ENCODE assay signal across 2 cellular contexts in the genomic region with DNA sequence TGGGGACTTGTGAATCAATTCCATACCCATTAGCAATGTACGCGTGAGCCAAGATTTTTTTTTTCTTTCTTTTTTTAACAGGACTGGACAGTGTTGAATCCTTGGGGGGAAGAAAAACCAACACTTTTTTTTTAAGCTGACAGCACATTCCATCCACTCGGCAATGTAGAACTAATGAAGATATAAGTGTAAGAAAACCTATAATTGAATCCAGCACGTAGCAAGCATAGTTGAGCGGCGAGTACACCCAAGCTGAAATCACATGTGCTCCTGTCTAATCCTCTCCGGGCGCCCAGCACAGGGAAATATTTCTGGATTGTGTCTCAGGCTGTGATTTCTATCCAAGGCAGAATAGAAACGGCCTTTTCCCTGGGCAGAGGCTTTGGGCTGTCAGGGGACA.
A peak's percentile ranks its signal among the peaks of the same experiment; 100 is the strongest.
TF ChIP-seq lines count a peak whose summit lies in the region.

No MANE protein-coding gene starts in this region.

TF ChIP-seq in IMR-90, 13 proteins besides CTCF, POLR2A, EP300 and RAD21:
- TF ChIP-seq BHLHE40 (IDR thresholded peaks at IDR 0.05; ENCODE audit: low read depth, low read length) (no peak), MXI1 (IDR thresholded peaks at IDR 0.05; ENCODE audit: borderline replicate concordance, low read depth, low read length) (no peak)
- TF ChIP-seq, protein P1, sequence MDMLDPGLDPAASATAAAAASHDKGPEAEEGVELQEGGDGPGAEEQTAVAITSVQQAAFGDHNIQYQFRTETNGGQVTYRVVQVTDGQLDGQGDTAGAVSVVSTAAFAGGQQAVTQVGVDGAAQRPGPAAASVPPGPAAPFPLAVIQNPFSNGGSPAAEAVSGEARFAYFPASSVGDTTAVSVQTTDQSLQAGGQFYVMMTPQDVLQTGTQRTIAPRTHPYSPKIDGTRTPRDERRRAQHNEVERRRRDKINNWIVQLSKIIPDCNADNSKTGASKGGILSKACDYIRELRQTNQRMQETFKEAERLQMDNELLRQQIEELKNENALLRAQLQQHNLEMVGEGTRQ (IDR thresholded peaks at IDR 0.05; ENCODE audit: low read depth, low read length) = peak; percentile 44; the same call in 1 of the 2 replicates

TF ChIP-seq in H1, 55 proteins besides CTCF, POLR2A, EP300 and RAD21:
- TF ChIP-seq, protein P2, sequence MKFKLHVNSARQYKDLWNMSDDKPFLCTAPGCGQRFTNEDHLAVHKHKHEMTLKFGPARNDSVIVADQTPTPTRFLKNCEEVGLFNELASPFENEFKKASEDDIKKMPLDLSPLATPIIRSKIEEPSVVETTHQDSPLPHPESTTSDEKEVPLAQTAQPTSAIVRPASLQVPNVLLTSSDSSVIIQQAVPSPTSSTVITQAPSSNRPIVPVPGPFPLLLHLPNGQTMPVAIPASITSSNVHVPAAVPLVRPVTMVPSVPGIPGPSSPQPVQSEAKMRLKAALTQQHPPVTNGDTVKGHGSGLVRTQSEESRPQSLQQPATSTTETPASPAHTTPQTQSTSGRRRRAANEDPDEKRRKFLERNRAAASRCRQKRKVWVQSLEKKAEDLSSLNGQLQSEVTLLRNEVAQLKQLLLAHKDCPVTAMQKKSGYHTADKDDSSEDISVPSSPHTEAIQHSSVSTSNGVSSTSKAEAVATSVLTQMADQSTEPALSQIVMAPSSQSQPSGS (IDR thresholded peaks at IDR 0.05; ENCODE audit: low read length) = no peak
- TF ChIP-seq ZNF274 (IDR thresholded peaks at IDR 0.05; ENCODE audit: borderline replicate concordance, extremely low read depth, low read length) = no peak
- no peak for TF ChIP-seq EGR1 (IDR thresholded peaks at IDR 0.05; ENCODE audit: borderline replicate concordance, low read depth, low read length)
- TF ChIP-seq TBP (IDR thresholded peaks at IDR 0.05; ENCODE audit: low read depth, low read length) = no peak
- no peak for TF ChIP-seq CHD1 (IDR thresholded peaks at IDR 0.05; ENCODE audit: low read depth, low read length)
- no peak for TF ChIP-seq RXRA (IDR thresholded peaks at IDR 0.05; ENCODE audit: insufficient read depth, low read depth, low read length)
- TF ChIP-seq SUZ12 (IDR thresholded peaks at IDR 0.05; ENCODE audit: low read length) = no peak
- no peak for TF ChIP-seq SIN3A (conservative IDR thresholded peaks at IDR 0.05 in 1 of 2, IDR thresholded peaks at IDR 0.05 in 1 of 2; ENCODE audit: low read depth in 1 of 2, low read length in 2 of 2)
- no peak for TF ChIP-seq ASH2L (IDR thresholded peaks at IDR 0.05; ENCODE audit: low read length)
- TF ChIP-seq, protein P3, sequence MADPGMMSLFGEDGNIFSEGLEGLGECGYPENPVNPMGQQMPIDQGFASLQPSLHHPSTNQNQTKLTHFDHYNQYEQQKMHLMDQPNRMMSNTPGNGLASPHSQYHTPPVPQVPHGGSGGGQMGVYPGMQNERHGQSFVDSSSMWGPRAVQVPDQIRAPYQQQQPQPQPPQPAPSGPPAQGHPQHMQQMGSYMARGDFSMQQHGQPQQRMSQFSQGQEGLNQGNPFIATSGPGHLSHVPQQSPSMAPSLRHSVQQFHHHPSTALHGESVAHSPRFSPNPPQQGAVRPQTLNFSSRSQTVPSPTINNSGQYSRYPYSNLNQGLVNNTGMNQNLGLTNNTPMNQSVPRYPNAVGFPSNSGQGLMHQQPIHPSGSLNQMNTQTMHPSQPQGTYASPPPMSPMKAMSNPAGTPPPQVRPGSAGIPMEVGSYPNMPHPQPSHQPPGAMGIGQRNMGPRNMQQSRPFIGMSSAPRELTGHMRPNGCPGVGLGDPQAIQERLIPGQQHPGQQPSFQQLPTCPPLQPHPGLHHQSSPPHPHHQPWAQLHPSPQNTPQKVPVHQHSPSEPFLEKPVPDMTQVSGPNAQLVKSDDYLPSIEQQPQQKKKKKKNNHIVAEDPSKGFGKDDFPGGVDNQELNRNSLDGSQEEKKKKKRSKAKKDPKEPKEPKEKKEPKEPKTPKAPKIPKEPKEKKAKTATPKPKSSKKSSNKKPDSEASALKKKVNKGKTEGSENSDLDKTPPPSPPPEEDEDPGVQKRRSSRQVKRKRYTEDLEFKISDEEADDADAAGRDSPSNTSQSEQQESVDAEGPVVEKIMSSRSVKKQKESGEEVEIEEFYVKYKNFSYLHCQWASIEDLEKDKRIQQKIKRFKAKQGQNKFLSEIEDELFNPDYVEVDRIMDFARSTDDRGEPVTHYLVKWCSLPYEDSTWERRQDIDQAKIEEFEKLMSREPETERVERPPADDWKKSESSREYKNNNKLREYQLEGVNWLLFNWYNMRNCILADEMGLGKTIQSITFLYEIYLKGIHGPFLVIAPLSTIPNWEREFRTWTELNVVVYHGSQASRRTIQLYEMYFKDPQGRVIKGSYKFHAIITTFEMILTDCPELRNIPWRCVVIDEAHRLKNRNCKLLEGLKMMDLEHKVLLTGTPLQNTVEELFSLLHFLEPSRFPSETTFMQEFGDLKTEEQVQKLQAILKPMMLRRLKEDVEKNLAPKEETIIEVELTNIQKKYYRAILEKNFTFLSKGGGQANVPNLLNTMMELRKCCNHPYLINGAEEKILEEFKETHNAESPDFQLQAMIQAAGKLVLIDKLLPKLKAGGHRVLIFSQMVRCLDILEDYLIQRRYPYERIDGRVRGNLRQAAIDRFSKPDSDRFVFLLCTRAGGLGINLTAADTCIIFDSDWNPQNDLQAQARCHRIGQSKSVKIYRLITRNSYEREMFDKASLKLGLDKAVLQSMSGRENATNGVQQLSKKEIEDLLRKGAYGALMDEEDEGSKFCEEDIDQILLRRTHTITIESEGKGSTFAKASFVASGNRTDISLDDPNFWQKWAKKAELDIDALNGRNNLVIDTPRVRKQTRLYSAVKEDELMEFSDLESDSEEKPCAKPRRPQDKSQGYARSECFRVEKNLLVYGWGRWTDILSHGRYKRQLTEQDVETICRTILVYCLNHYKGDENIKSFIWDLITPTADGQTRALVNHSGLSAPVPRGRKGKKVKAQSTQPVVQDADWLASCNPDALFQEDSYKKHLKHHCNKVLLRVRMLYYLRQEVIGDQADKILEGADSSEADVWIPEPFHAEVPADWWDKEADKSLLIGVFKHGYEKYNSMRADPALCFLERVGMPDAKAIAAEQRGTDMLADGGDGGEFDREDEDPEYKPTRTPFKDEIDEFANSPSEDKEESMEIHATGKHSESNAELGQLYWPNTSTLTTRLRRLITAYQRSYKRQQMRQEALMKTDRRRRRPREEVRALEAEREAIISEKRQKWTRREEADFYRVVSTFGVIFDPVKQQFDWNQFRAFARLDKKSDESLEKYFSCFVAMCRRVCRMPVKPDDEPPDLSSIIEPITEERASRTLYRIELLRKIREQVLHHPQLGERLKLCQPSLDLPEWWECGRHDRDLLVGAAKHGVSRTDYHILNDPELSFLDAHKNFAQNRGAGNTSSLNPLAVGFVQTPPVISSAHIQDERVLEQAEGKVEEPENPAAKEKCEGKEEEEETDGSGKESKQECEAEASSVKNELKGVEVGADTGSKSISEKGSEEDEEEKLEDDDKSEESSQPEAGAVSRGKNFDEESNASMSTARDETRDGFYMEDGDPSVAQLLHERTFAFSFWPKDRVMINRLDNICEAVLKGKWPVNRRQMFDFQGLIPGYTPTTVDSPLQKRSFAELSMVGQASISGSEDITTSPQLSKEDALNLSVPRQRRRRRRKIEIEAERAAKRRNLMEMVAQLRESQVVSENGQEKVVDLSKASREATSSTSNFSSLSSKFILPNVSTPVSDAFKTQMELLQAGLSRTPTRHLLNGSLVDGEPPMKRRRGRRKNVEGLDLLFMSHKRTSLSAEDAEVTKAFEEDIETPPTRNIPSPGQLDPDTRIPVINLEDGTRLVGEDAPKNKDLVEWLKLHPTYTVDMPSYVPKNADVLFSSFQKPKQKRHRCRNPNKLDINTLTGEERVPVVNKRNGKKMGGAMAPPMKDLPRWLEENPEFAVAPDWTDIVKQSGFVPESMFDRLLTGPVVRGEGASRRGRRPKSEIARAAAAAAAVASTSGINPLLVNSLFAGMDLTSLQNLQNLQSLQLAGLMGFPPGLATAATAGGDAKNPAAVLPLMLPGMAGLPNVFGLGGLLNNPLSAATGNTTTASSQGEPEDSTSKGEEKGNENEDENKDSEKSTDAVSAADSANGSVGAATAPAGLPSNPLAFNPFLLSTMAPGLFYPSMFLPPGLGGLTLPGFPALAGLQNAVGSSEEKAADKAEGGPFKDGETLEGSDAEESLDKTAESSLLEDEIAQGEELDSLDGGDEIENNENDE (IDR thresholded peaks at IDR 0.05; ENCODE audit: insufficient replicate concordance, low read length) = no peak
- no peak for TF ChIP-seq TCF12 (IDR thresholded peaks at IDR 0.05; ENCODE audit: low read depth, low read length)
- TF ChIP-seq, protein P4, sequence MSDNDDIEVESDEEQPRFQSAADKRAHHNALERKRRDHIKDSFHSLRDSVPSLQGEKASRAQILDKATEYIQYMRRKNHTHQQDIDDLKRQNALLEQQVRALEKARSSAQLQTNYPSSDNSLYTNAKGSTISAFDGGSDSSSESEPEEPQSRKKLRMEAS (IDR thresholded peaks at IDR 0.05) = no peak
- no peak for TF ChIP-seq BRCA1 (IDR thresholded peaks at IDR 0.05; ENCODE audit: low read depth, low read length)
- TF ChIP-seq, protein P1 (IDR thresholded peaks at IDR 0.05; ENCODE audit: low read length) = no peak
- no peak for TF ChIP-seq JUND (IDR thresholded peaks at IDR 0.05; ENCODE audit: low read length)
- TF ChIP-seq BCL11A (IDR thresholded peaks at IDR 0.05; ENCODE audit: low read depth in 2 of 2, low read length in 2 of 2) = no peak
TF ChIP-seq in H1: peak in this region for 0.
